9 cellular contexts compared by ENCODE assay signal in genomic region chr1:225445644-225446297, GRCh38. TPM values are rescaled to one million over a fixed set of nuclear protein-coding genes. Genes with fewer than 3 reads are reported as not detected.
DNase-seq lines count a peak whose midpoint lies in the region; ATAC-seq, FAIRE-seq and TF ChIP-seq lines count a peak whose summit lies in the region.
"Had no signal": no experiment of that assay in that cellular context is flagged by ENCODE, and none has a peak within 500 bp of the region (broad histone marks: within the 10 kb centered on the region; RNA-seq: fewer than 3 reads in every experiment).

No MANE protein-coding gene starts in this region.

- no peaks in the 10 kb centered on the region for H3K27me3 ChIP-seq in body of pancreas

- intact Hi-C loops in body of pancreas (cut with DNase I) (loop anchor here (10.0 kb wide), 1 partner anchor 131 kb away; no protein-coding TSS in a partner anchor), mucosa of descending colon (cut with DNase I, micrococcal nuclease) (no loop called here)

- TF ChIP-seq POLR2A in body of pancreas (IDR thresholded peaks at IDR 0.05), result no peak

- peak; percentile 11 for DNase-seq in stimulated activated CD4-positive, alpha-beta T cell treated with anti-CD3 and anti-CD28 coated beads, Interleukin-4, amount 100 ng/mL, for 24 hours
- no peak for DNase-seq in stimulated activated CD4-positive, alpha-beta T cell treated with anti-CD3 and anti-CD28 coated beads, Interleukin-2, amount 100 ng/mL, for 24 hours
- DNase-seq in body of pancreas, result no peak
- DNase-seq in mucosa of descending colon, result peak; percentile 54 to 64 (median 62)
- no peak for DNase-seq in frontal cortex (ENCODE audit: low spot score in 2 of 2)
- DNase-seq in nucleus accumbens (lab: John Stamatoyannopoulos, UW), result no peak
- DNase-seq in NCI-H69 (lab: John Stamatoyannopoulos, UW), result no peak
- no peak for DNase-seq in NCI-H2227 treated with DMSO at 0.1 percent for 48 hours (lab: John Stamatoyannopoulos, UW)

- no peak overlapping the region for H3K4me3 ChIP-seq in body of pancreas
- H3K4me3 ChIP-seq in mucosa of descending colon, result no peak overlapping the region

- WGBS in body of pancreas, 2 donors, result 69 to 70% methylated on average over 7 of the region's 7 CpGs

- FAIRE-seq in frontal cortex (lab: Jason Lieb, UNC), result no peak
- FAIRE-seq: G401.6 had no signal

- no peak for ATAC-seq in body of pancreas
- ATAC-seq in mucosa of descending colon, result peak; percentile 28

- no peaks in the 10 kb centered on the region for H3K36me3 ChIP-seq in body of pancreas (replicated peaks in 1 of 2; ENCODE audit: insufficient read depth in 1 of 2, low read depth in 2 of 2)
- H3K36me3 ChIP-seq in mucosa of descending colon (ENCODE audit: low read depth), result no peaks in the 10 kb centered on the region

- peak overlapping the region in 3 of 4 donors; percentile 28 to 70 (median 61) for H3K27ac ChIP-seq in body of pancreas

- TF ChIP-seq CTCF in body of pancreas (IDR thresholded peaks at IDR 0.05), result no peak
- TF ChIP-seq CTCF in mucosa of descending colon (IDR thresholded peaks at IDR 0.05), result no peak

- H3K9me3 ChIP-seq in body of pancreas, result no peaks in the 10 kb centered on the region
- H3K9me3 ChIP-seq in mucosa of descending colon, result no peaks in the 10 kb centered on the region

- H3K4me1 ChIP-seq in body of pancreas (peaks cover 50% of the 10 kb centered on the region), mucosa of descending colon (ENCODE audit: low read depth) (peaks cover 66% of the 10 kb centered on the region)

RNA-seq across cellular contexts. Expression of gene LBR, which starts 17.9 kb away (rescaled TPM):
- total RNA-seq in body of pancreas (10 to 100 TPM; 15.2 to 26.5 TPM), mucosa of descending colon (100 to 1,000 TPM in 2 of 3 donors, 10 to 100 TPM in 1; 87.9 to 161 (median 123) TPM), frontal cortex (79.9 TPM)

Comparison
In these comparisons a context has a peak if more than half of its experiments do, and no peak if none do; other contexts are left out.
1. DNase-seq: peak in stimulated activated CD4-positive, alpha-beta T cell treated with anti-CD3 and anti-CD28 coated beads, Interleukin-4, amount 100 ng/mL, for 24 hours (single experiment) and mucosa of descending colon (3 of 3); none in stimulated activated CD4-positive, alpha-beta T cell treated with anti-CD3 and anti-CD28 coated beads, Interleukin-2, amount 100 ng/mL, for 24 hours (0 of 2), body of pancreas (0 of 4), frontal cortex (0 of 2), nucleus accumbens (0 of 56), NCI-H69 (single experiment) and NCI-H2227 treated with DMSO at 0.1 percent for 48 hours (single experiment).